In genomic region chr11:78261367-78261766, GRCh38 we compare ENCODE assay signal across 26 cellular contexts.
"Had no signal": no experiment of that assay in that cellular context is flagged by ENCODE, and none has a peak within 500 bp of the region (broad histone marks: within the 10 kb centered on the region; RNA-seq: fewer than 3 reads in every experiment).

No MANE protein-coding gene starts in this region.

- ATAC-seq: activated CD8-positive, alpha-beta T cell treated with anti-CD3 and anti-CD28 coated beads, Interleukin-2, amount 10 ng/mL, durations not matched to agents 7 days and 5 days; foreskin keratinocyte; left lung; stimulated activated naive B cell treated with anti-CD40 and anti-IgM and Interleukin-4, amounts not matched to agents 10 μg/mL and 1 μg/mL and 100 μg/mL, for 72 hours had no signal

- H3K4me1 ChIP-seq: foreskin keratinocyte had no signal

- H3K4me3 ChIP-seq: hepatocyte, left lung, lung, sigmoid colon, smooth muscle cell, transverse colon had no signal

- H3K27ac ChIP-seq: foreskin keratinocyte, left lung, sigmoid colon, transverse colon had no signal

- H3K36me3 Mint-ChIP-seq: activated naive CD4-positive, alpha-beta T cell treated with anti-CD3 and anti-CD28 coated beads, Interleukin-2, amount 50 U/mL, for 24 hours; immature natural killer cell; natural killer cell treated with Interleukin-12 subunit alpha and Interleukin-12 subunit beta and Interleukin-15 and Interleukin-18, amount 100 ng/mL, for 72 hours had no signal

- H3K9me3 ChIP-seq: left lung, sigmoid colon, transverse colon had no signal

- H3K9me3 Mint-ChIP-seq: activated CD4-positive, alpha-beta T cell treated with anti-CD3 and anti-CD28 coated beads, Interleukin-2, amount 10 ng/mL, durations not matched to agents 7 days and 5 days; activated naive CD4-positive, alpha-beta T cell treated with anti-CD3 and anti-CD28 coated beads, Interleukin-2, amount 50 U/mL, for 24 hours; brain; dendritic cell treated with granulocyte-macrophage colony-stimulating factor and Interleukin-4, amounts not matched to agents 40 ng/mL and 50 ng/mL, for 4 days; immature natural killer cell; natural killer cell treated with Interleukin-12 subunit alpha and Interleukin-12 subunit beta and Interleukin-15 and Interleukin-18, amount 100 ng/mL, for 72 hours; stimulated activated naive B cell treated with anti-CD40 and anti-IgM and Interleukin-4, amounts not matched to agents 10 μg/mL and 1 μg/mL and 100 μg/mL, for 72 hours had no signal

- H3K27ac Mint-ChIP-seq: activated CD4-positive, alpha-beta T cell treated with anti-CD3 and anti-CD28 coated beads, Interleukin-2, amount 10 ng/mL, durations not matched to agents 7 days and 5 days; activated CD8-positive, alpha-beta T cell treated with anti-CD3 and anti-CD28 coated beads, Interleukin-2, amount 10 ng/mL, durations not matched to agents 7 days and 5 days; activated naive CD4-positive, alpha-beta T cell treated with anti-CD3 and anti-CD28 coated beads, Interleukin-2, amount 50 U/mL, for 24 hours; immature natural killer cell; natural killer cell treated with Interleukin-12 subunit alpha and Interleukin-12 subunit beta and Interleukin-15 and Interleukin-18, amount 100 ng/mL, for 72 hours had no signal

- H3K4me1 Mint-ChIP-seq: activated CD4-positive, alpha-beta T cell treated with anti-CD3 and anti-CD28 coated beads, Interleukin-2, amount 10 ng/mL, durations not matched to agents 7 days and 5 days; activated naive CD4-positive, alpha-beta T cell treated with anti-CD3 and anti-CD28 coated beads, Interleukin-2, amount 50 U/mL, for 24 hours; immature natural killer cell had no signal

- H3K36me3 ChIP-seq: left lung, sigmoid colon, transverse colon had no signal

- H3K4me2 ChIP-seq: hepatocyte, smooth muscle cell had no signal

- H3K27me3 ChIP-seq: foreskin keratinocyte, hepatocyte, left lung, sigmoid colon, transverse colon had no signal

- H3K4me3 Mint-ChIP-seq: activated CD4-positive, alpha-beta T cell treated with anti-CD3 and anti-CD28 coated beads, Interleukin-2, amount 10 ng/mL, durations not matched to agents 7 days and 5 days; activated CD8-positive, alpha-beta T cell treated with anti-CD3 and anti-CD28 coated beads, Interleukin-2, amount 10 ng/mL, durations not matched to agents 7 days and 5 days; activated naive CD4-positive, alpha-beta T cell treated with anti-CD3 and anti-CD28 coated beads, Interleukin-2, amount 50 U/mL, for 24 hours; brain; dendritic cell treated with granulocyte-macrophage colony-stimulating factor and Interleukin-4, amounts not matched to agents 40 ng/mL and 50 ng/mL, for 4 days; immature natural killer cell; natural killer cell treated with Interleukin-12 subunit alpha and Interleukin-12 subunit beta and Interleukin-15 and Interleukin-18, amount 100 ng/mL, for 72 hours; stimulated activated naive B cell treated with anti-CD40 and anti-IgM and Interleukin-4, amounts not matched to agents 10 μg/mL and 1 μg/mL and 100 μg/mL, for 72 hours had no signal

- H2AFZ ChIP-seq: hepatocyte had no signal

- DNase-seq: activated CD4-positive, alpha-beta T cell treated with anti-CD3 and anti-CD28 coated beads, Interleukin-2, amount 10 ng/mL, durations not matched to agents 7 days and 5 days; activated CD4-positive, CD25-positive, alpha-beta regulatory T cell treated with anti-CD3 and anti-CD28 coated beads, Interleukin-2, amount 50 U/mL, for 72 hours; activated CD8-positive, alpha-beta T cell treated with anti-CD3 and anti-CD28 coated beads, Interleukin-2, amount 10 ng/mL, durations not matched to agents 7 days and 5 days; activated gamma-delta T cell treated with Interleukin-2 at 50 U/mL for 16 hours; aorta; caudate nucleus; effector CD4-positive, alpha-beta T cell; erythroblast; foreskin keratinocyte; glutamatergic neuron; immature natural killer cell; left lung; occipital lobe; posterior cingulate gyrus; sigmoid colon; stimulated activated CD4-positive, alpha-beta T cell treated with anti-CD3 and anti-CD28 coated beads, Interleukin-15, amount 100 ng/mL, for 24 hours; stimulated activated CD8-positive, alpha-beta memory T cell treated with anti-CD3 and anti-CD28 coated beads, Interleukin-4, amount 100 ng/mL, for 48 hours; stimulated activated naive B cell treated with anti-CD40 and anti-IgM and Interleukin-4, amounts not matched to agents 10 μg/mL and 1 μg/mL and 100 μg/mL, for 72 hours; transverse colon had no signal

- H3K27me3 Mint-ChIP-seq: activated CD4-positive, alpha-beta T cell treated with anti-CD3 and anti-CD28 coated beads, Interleukin-2, amount 10 ng/mL, durations not matched to agents 7 days and 5 days; activated naive CD4-positive, alpha-beta T cell treated with anti-CD3 and anti-CD28 coated beads, Interleukin-2, amount 50 U/mL, for 24 hours; brain; dendritic cell treated with granulocyte-macrophage colony-stimulating factor and Interleukin-4, amounts not matched to agents 40 ng/mL and 50 ng/mL, for 4 days; stimulated activated naive B cell treated with anti-CD40 and anti-IgM and Interleukin-4, amounts not matched to agents 10 μg/mL and 1 μg/mL and 100 μg/mL, for 72 hours had no signal
